Comparison of ENCODE assay signal across 12 cellular contexts in genomic region chr13:40961224-40961623, GRCh38. TPM values are rescaled to one million over a fixed set of nuclear protein-coding genes. Genes with fewer than 3 reads are reported as not detected.
A peak's percentile ranks its signal among the peaks of the same experiment; 100 is the strongest.
DNase-seq lines count a peak whose midpoint lies in the region; ATAC-seq and TF ChIP-seq lines count a peak whose summit lies in the region.
"Had no signal": no experiment of that assay in that cellular context is flagged by ENCODE, and none has a peak within 500 bp of the region (broad histone marks: within the 10 kb centered on the region; RNA-seq: fewer than 3 reads in every experiment).

No MANE protein-coding gene starts in this region.

- ATAC-seq in HG03432 (IDR thresholded peaks at IDR 0.05; ENCODE audit: unreplicated experiment) (peak; percentile 58), T-helper 17 cell (peak; percentile 24), SK-N-SH treated with all-trans-retinoic acid at 6 μM for 48 hours (no peak)

- H3K4me3 Mint-ChIP-seq in T-helper 17 cell = peak overlapping the region; percentile 74
- H3K4me3 Mint-ChIP-seq in mesothelial cell of epicardium = no peak overlapping the region
- H3K4me3 Mint-ChIP-seq: brain had no signal

- H2AFZ ChIP-seq in trophoblast cell (ENCODE audit: insufficient read depth, low read length, poor library complexity) = no peak overlapping the region
- H2AFZ ChIP-seq: GM23248 had no signal

- no peaks in the 10 kb centered on the region for H3K27me3 Mint-ChIP-seq in T-helper 17 cell
- no peaks in the 10 kb centered on the region for H3K27me3 Mint-ChIP-seq in mesothelial cell of epicardium (ENCODE audit: low read depth)
- H3K27me3 Mint-ChIP-seq: brain had no signal

- H3K27ac Mint-ChIP-seq in T-helper 17 cell (peak overlapping the region; percentile 72), mesothelial cell of epicardium (peak overlapping the region; percentile 59)
- H3K27ac Mint-ChIP-seq: brain had no signal

- H2AK5ac ChIP-seq in trophoblast cell (ENCODE audit: low read length) = no peak overlapping the region

- peaks cover 44% of the 10 kb centered on the region for H3F3A ChIP-seq in DOHH2 (ENCODE audit: control insufficient read depth, insufficient read depth)

- peak overlapping the region; percentile 64 for H3K4me2 ChIP-seq in DOHH2 (ENCODE audit: low read length)
- H3K4me2 ChIP-seq in trophoblast cell (ENCODE audit: low read length) = no peak overlapping the region

- H3K9me3 ChIP-seq in DOHH2 (ENCODE audit: control insufficient read depth, insufficient read depth, low read length) = no peaks in the 10 kb centered on the region
- H3K9me3 ChIP-seq in T-helper 17 cell (ENCODE audit: control insufficient read depth, low read length, poor library complexity, severe bottlenecking) = no peaks in the 10 kb centered on the region
- no peaks in the 10 kb centered on the region for H3K9me3 ChIP-seq in trophoblast cell (ENCODE audit: insufficient read depth, low read depth, low read length)

- H4K20me1 ChIP-seq in DOHH2 (ENCODE audit: control insufficient read depth, insufficient read depth, low read depth, low read length) = peaks cover 64% of the 10 kb centered on the region

- H4K12ac ChIP-seq in trophoblast cell (ENCODE audit: low read depth, low read length) = no peak overlapping the region

- no CpG with 5 or more reads among the region's 3 CpGs for whole genome bisulfite sequencing in trophoblast cell (ENCODE audit: extremely low coverage, insufficient coverage, insufficient read length)

- no peak overlapping the region for H3K23ac ChIP-seq in trophoblast cell (ENCODE audit: low read length)

- H3K9ac ChIP-seq in trophoblast cell (ENCODE audit: low read length) = no peak overlapping the region
- H3K9ac ChIP-seq: GM23248 had no signal

- TF ChIP-seq CTCF in DOHH2 (IDR thresholded peaks at IDR 0.05; ENCODE audit: low read depth, low read length, poor library complexity, severe bottlenecking) (no peak), mesothelial cell of epicardium (IDR thresholded peaks at IDR 0.05; ENCODE audit: unreplicated experiment) (no peak)

- H3K4me1 ChIP-seq in DOHH2 (ENCODE audit: control insufficient read depth, low read length) = peaks cover 58% of the 10 kb centered on the region
- peaks cover 4 to 6% of the 10 kb centered on the region in 2 experiments for H3K4me1 ChIP-seq in trophoblast cell (ENCODE audit: control insufficient read depth in 1 of 2, insufficient read depth in 2 of 2, low read length in 2 of 2)

- no peaks in the 10 kb centered on the region for H3K9me2 ChIP-seq in DOHH2 (replicated peaks; ENCODE audit: control insufficient read depth, low read length)

- H3K79me1 ChIP-seq in trophoblast cell (ENCODE audit: low read length) = peaks cover 8% of the 10 kb centered on the region

- H4K91ac ChIP-seq in trophoblast cell (ENCODE audit: low read depth, low read length) = no peak overlapping the region

- no peak overlapping the region for H2BK5ac ChIP-seq in trophoblast cell (ENCODE audit: low read depth, low read length, poor library complexity)

- peaks cover 89% of the 10 kb centered on the region for H3K79me2 ChIP-seq in DOHH2 (ENCODE audit: control insufficient read depth, low read length)
- H3K79me2 ChIP-seq in trophoblast cell (ENCODE audit: control insufficient read depth, insufficient read depth, low read length, poor library complexity) = peaks cover 3% of the 10 kb centered on the region

- H3K36me3 Mint-ChIP-seq in T-helper 17 cell (ENCODE audit: low read depth) (peaks cover 13% of the 10 kb centered on the region), mesothelial cell of epicardium (peaks cover 26% of the 10 kb centered on the region)

- peak overlapping the region; percentile 80 for H3K27ac ChIP-seq in DOHH2 (ENCODE audit: low read depth, low read length)
- H3K27ac ChIP-seq in trophoblast cell (ENCODE audit: low read depth, low read length) = no peak overlapping the region
- H3K27ac ChIP-seq: GM23248 had no signal

- no peak overlapping the region for H3K18ac ChIP-seq in trophoblast cell (ENCODE audit: low read length)

- H3K14ac ChIP-seq in trophoblast cell (ENCODE audit: low read length) = no peak overlapping the region

- DNase-seq in T-helper 17 cell (no peak), mesothelial cell of epicardium (ENCODE audit: low spot score in 2 of 2, unreplicated experiment in 2 of 2) (no peak), GM19238 (ENCODE audit: insufficient read length, low spot score) (no peak), COR-L47 (lab: John Stamatoyannopoulos, UW) (no peak), trophoblast cell (no peak)
- DNase-seq: GM23248, NCI-H2081 treated with DMSO at 0.1 percent for 48 hours, right cardiac atrium had no signal

- H3K4me3 ChIP-seq in DOHH2 (ENCODE audit: low read length) (peak overlapping the region; percentile 60), trophoblast cell (ENCODE audit: low read depth, low read length) (no peak overlapping the region)
- H3K4me3 ChIP-seq: GM23248 had no signal

- H3K27me3 ChIP-seq in DOHH2 (ENCODE audit: control insufficient read depth, low read length) (no peaks in the 10 kb centered on the region), trophoblast cell (ENCODE audit: insufficient read depth, low read length) (no peaks in the 10 kb centered on the region)

- H3K36me3 ChIP-seq in DOHH2 (ENCODE audit: control insufficient read depth, low read length) (peaks cover 87% of the 10 kb centered on the region), trophoblast cell (ENCODE audit: control insufficient read depth in 1 of 2, insufficient read depth in 2 of 2, low read length in 2 of 2) (peaks cover 6 to 9% of the 10 kb centered on the region in 2 experiments)

- no peak overlapping the region for H3K4ac ChIP-seq in trophoblast cell (ENCODE audit: low read depth, low read length)

- peaks cover 52% of the 10 kb centered on the region for H3K4me1 Mint-ChIP-seq in T-helper 17 cell
- no peaks in the 10 kb centered on the region for H3K4me1 Mint-ChIP-seq in mesothelial cell of epicardium
- H3K4me1 Mint-ChIP-seq: brain had no signal

- H3K9me3 Mint-ChIP-seq in mesothelial cell of epicardium = peaks cover 6% of the 10 kb centered on the region

- no peak overlapping the region for H2BK120ac ChIP-seq in trophoblast cell (ENCODE audit: insufficient read depth, low read length, poor library complexity)

- H2BK12ac ChIP-seq in trophoblast cell (ENCODE audit: low read length) = no peak overlapping the region

- H4K8ac ChIP-seq in trophoblast cell (ENCODE audit: low read depth, low read length) = no peak overlapping the region

TF ChIP-seq in SK-N-SH treated with all-trans-retinoic acid at 6 μM for 48 hours, 23 proteins besides CTCF, POLR2A, EP300 and RAD21:
- TF ChIP-seq ZNF565 (CRISPR knock-in tag; conservative IDR thresholded peaks at IDR 0.05; ENCODE audit: low read depth) (no peak), SNAI2 (CRISPR knock-in tag; IDR thresholded peaks at IDR 0.05) (no peak), TCF4 (CRISPR knock-in tag; IDR thresholded peaks at IDR 0.05; ENCODE audit: borderline replicate concordance) (no peak), PPARA (CRISPR knock-in tag; IDR thresholded peaks at IDR 0.05; ENCODE audit: borderline replicate concordance) (no peak), OSR1 (CRISPR knock-in tag; IDR thresholded peaks at IDR 0.05) (no peak), CSRNP3 (CRISPR knock-in tag; IDR thresholded peaks at IDR 0.05) (no peak), TOX (CRISPR knock-in tag; IDR thresholded peaks at IDR 0.05; ENCODE audit: borderline replicate concordance) (no peak), ZNF8 (CRISPR knock-in tag; IDR thresholded peaks at IDR 0.05) (no peak), POU6F1 (CRISPR knock-in tag; IDR thresholded peaks at IDR 0.05; ENCODE audit: borderline replicate concordance, low read depth) (no peak), ZFP30 (CRISPR knock-in tag; IDR thresholded peaks at IDR 0.05) (no peak)
- TF ChIP-seq, protein P1, sequence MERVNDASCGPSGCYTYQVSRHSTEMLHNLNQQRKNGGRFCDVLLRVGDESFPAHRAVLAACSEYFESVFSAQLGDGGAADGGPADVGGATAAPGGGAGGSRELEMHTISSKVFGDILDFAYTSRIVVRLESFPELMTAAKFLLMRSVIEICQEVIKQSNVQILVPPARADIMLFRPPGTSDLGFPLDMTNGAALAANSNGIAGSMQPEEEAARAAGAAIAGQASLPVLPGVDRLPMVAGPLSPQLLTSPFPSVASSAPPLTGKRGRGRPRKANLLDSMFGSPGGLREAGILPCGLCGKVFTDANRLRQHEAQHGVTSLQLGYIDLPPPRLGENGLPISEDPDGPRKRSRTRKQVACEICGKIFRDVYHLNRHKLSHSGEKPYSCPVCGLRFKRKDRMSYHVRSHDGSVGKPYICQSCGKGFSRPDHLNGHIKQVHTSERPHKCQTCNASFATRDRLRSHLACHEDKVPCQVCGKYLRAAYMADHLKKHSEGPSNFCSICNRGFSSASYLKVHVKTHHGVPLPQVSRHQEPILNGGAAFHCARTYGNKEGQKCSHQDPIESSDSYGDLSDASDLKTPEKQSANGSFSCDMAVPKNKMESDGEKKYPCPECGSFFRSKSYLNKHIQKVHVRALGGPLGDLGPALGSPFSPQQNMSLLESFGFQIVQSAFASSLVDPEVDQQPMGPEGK (CRISPR knock-in tag; IDR thresholded peaks at IDR 0.05; ENCODE audit: borderline replicate concordance) = no peak

RNA-seq across cellular contexts. Expression of gene ELF1, which starts 57.9 kb away (rescaled TPM):
- total RNA-seq in T-helper 17 cell (100 to 1,000 TPM; 197 to 232 TPM), mesothelial cell of epicardium (76.9 to 78.0 TPM (median 77.4 TPM) in 3 replicates)
- polyA plus RNA-seq in trophoblast cell (2013) = 55.9 and 56.2 TPM in 2 replicates
